Comparison of ENCODE assay signal across 8 cellular contexts in genomic region chr17:62653831-62654829, GRCh38. TPM values are rescaled to one million over a fixed set of nuclear protein-coding genes. Genes with fewer than 3 reads are reported as not detected.
A peak's percentile ranks its signal among the peaks of the same experiment; 100 is the strongest.
DNase-seq lines count a peak whose midpoint lies in the region; ATAC-seq, FAIRE-seq and TF ChIP-seq lines count a peak whose summit lies in the region.

No MANE protein-coding gene starts in this region.

- ATAC-seq in CD8-positive, alpha-beta T cell = no peak

- POLR2A ChIA-PET in CD8-positive, alpha-beta T cell (lab: Charles Lee) = no interaction called here

- H3K36me3 Mint-ChIP-seq in CD8-positive, alpha-beta T cell = no peaks in the 10 kb centered on the region
- H3K36me3 Mint-ChIP-seq in endodermal cell (ENCODE audit: low read depth) (peaks cover 23% of the 10 kb centered on the region), neural crest cell (ENCODE audit: low read depth) (no peaks in the 10 kb centered on the region), Calu3 (ENCODE audit: insufficient read depth, unreplicated experiment) (peaks cover 10% of the 10 kb centered on the region)

- no peaks in the 10 kb centered on the region for H3K27me3 ChIP-seq in CD8-positive, alpha-beta T cell (ENCODE audit: insufficient read depth, low read length)
- H3K27me3 ChIP-seq in endodermal cell (ENCODE audit: control insufficient read depth, insufficient read depth, low read length, poor library complexity, severe bottlenecking) = no peaks in the 10 kb centered on the region

- no peaks in the 10 kb centered on the region for H3K27me3 Mint-ChIP-seq in CD8-positive, alpha-beta T cell (ENCODE audit: low read depth)
- H3K27me3 Mint-ChIP-seq in endodermal cell (ENCODE audit: insufficient read depth) (no peaks in the 10 kb centered on the region), neural crest cell (ENCODE audit: low read depth) (peaks cover 2% of the 10 kb centered on the region), Calu3 (ENCODE audit: unreplicated experiment) (no peaks in the 10 kb centered on the region)

- no peak overlapping the region for H3K9ac ChIP-seq in endodermal cell (ENCODE audit: extremely low read depth, low read length, poor library complexity, severe bottlenecking)

- no peak for DNase-seq in CD8-positive, alpha-beta T cell
- peak; percentile 90 for DNase-seq in LHCN-M2 (ENCODE audit: low read depth)
- DNase-seq in endodermal cell = peak; percentile 74
- no peak for DNase-seq in neural crest cell (ENCODE audit: low read depth, low spot score)
- DNase-seq in frontal cortex (ENCODE audit: low spot score in 2 of 2) = no peak
- DNase-seq in DMS 273 (lab: John Stamatoyannopoulos, UW; ENCODE audit: unreplicated experiment) = no peak
- DNase-seq in Calu3 = no peak
- no peak for DNase-seq in hypothalamus (lab: John Stamatoyannopoulos, UW)

- no TSS peak for BruUV-seq in Calu3 (replicated peaks; lab: Mats Ljungman, UMichigan)

- no peaks in the 10 kb centered on the region for H3K9me3 ChIP-seq in CD8-positive, alpha-beta T cell (ENCODE audit: low read length)
- H3K9me3 ChIP-seq in endodermal cell (ENCODE audit: control insufficient read depth, low read length) = no peaks in the 10 kb centered on the region

- H3K4me3 ChIP-seq in CD8-positive, alpha-beta T cell (ENCODE audit: low read depth, low read length) = peak overlapping the region; percentile 76
- no peak overlapping the region for H3K4me3 ChIP-seq in endodermal cell (ENCODE audit: low read length)

- no peak overlapping the region for H3K27ac Mint-ChIP-seq in CD8-positive, alpha-beta T cell
- H3K27ac Mint-ChIP-seq in endodermal cell (no peak overlapping the region), neural crest cell (ENCODE audit: unreplicated experiment) (peak overlapping the region; percentile 90), Calu3 (ENCODE audit: unreplicated experiment) (no peak overlapping the region)

- intact Hi-C loops in CD8-positive, alpha-beta T cell (cut with DNase I, micrococcal nuclease) = no loop called here
- intact Hi-C loops in Calu3 (cut with micrococcal nuclease; ENCODE audit: unreplicated experiment) = no loop called here

- FAIRE-seq in frontal cortex (lab: Jason Lieb, UNC) = no peak

- peaks cover 16% of the 10 kb centered on the region for H3K4me1 ChIP-seq in CD8-positive, alpha-beta T cell (ENCODE audit: insufficient read depth, low read length)
- H3K4me1 ChIP-seq in endodermal cell (ENCODE audit: control insufficient read depth, insufficient read depth, low read length) = no peaks in the 10 kb centered on the region

- H3K9me3 Mint-ChIP-seq in CD8-positive, alpha-beta T cell = no peaks in the 10 kb centered on the region
- H3K9me3 Mint-ChIP-seq in endodermal cell (peaks cover 2% of the 10 kb centered on the region), neural crest cell (no peaks in the 10 kb centered on the region), Calu3 (ENCODE audit: low read depth, unreplicated experiment) (no peaks in the 10 kb centered on the region)

- no peak for TF ChIP-seq CTCF in CD8-positive, alpha-beta T cell (IDR thresholded peaks at IDR 0.05)
- TF ChIP-seq CTCF in endodermal cell (conservative IDR thresholded peaks at IDR 0.05) (no peak), neural crest cell (conservative IDR thresholded peaks at IDR 0.05) (no peak), Calu3 (IDR thresholded peaks at IDR 0.05; ENCODE audit: unreplicated experiment) (no peak)

- CTCF ChIA-PET in CD8-positive, alpha-beta T cell (lab: Charles Lee) = no interaction called here
- CTCF ChIA-PET in Calu3 (lab: Charles Lee) = no interaction called here

- 77 to 82% methylated on average over 11 to 19 of the region's 19 CpGs for WGBS in endodermal cell (ENCODE audit: insufficient coverage in 1 of 2, insufficient read length in 1 of 2), 2 experiments

- no peaks in the 10 kb centered on the region for H3K36me3 ChIP-seq in CD8-positive, alpha-beta T cell (ENCODE audit: insufficient read depth, low read length)
- peaks cover 18% of the 10 kb centered on the region for H3K36me3 ChIP-seq in endodermal cell (ENCODE audit: control insufficient read depth, insufficient read depth, low read length)

- peaks cover 20% of the 10 kb centered on the region for H3K4me1 Mint-ChIP-seq in CD8-positive, alpha-beta T cell (ENCODE audit: low read depth)
- peaks cover 13% of the 10 kb centered on the region for H3K4me1 Mint-ChIP-seq in endodermal cell
- peaks cover 47% of the 10 kb centered on the region for H3K4me1 Mint-ChIP-seq in neural crest cell
- H3K4me1 Mint-ChIP-seq in Calu3 (ENCODE audit: low read depth, unreplicated experiment) = no peaks in the 10 kb centered on the region

- H3K4me3 Mint-ChIP-seq in CD8-positive, alpha-beta T cell = peak overlapping the region; percentile 86
- H3K4me3 Mint-ChIP-seq in endodermal cell (peak overlapping the region; percentile 68), neural crest cell (peak overlapping the region; percentile 81), Calu3 (ENCODE audit: low read depth, unreplicated experiment) (no peak overlapping the region)

- H3K27ac ChIP-seq in CD8-positive, alpha-beta T cell (ENCODE audit: low read depth, low read length) = no peak overlapping the region
- H3K27ac ChIP-seq in endodermal cell (ENCODE audit: low read depth, low read length) = peak overlapping the region; percentile 93

RNA-seq across cellular contexts. Expression of gene MRC2, which starts 26.7 kb away (rescaled TPM):
- 1 to 10 TPM; 5.6 to 5.9 TPM for total RNA-seq in CD8-positive, alpha-beta T cell
- total RNA-seq in LHCN-M2 (2014; rRNA removed) = 210 and 281 TPM in 2 replicates
- polyA plus RNA-seq in LHCN-M2 (2012) = 150 TPM
- 100 to 1,000 TPM; 103 to 165 TPM for total RNA-seq in endodermal cell
- 133 TPM for polyA plus RNA-seq in endodermal cell (2013, experiment 1 of 2)
- 140 TPM for polyA plus RNA-seq in endodermal cell (2013, experiment 2 of 2)
- total RNA-seq in neural crest cell = 28.2 and 30.7 TPM in 2 replicates
- total RNA-seq in frontal cortex = 13.5 TPM
- total RNA-seq in Calu3 (2022) = 2.3 and 2.6 TPM in 2 replicates

Comparison
In these comparisons a context has a peak if more than half of its experiments do, and no peak if none do; other contexts are left out.
1. DNase-seq: peak in LHCN-M2 (single experiment) and endodermal cell (single experiment); none in CD8-positive, alpha-beta T cell (0 of 7), neural crest cell (single experiment), frontal cortex (0 of 2), DMS 273 (single experiment), Calu3 (single experiment) and hypothalamus (0 of 51).